Comparison of ENCODE assay signal across 9 cellular contexts in the genomic region with DNA sequence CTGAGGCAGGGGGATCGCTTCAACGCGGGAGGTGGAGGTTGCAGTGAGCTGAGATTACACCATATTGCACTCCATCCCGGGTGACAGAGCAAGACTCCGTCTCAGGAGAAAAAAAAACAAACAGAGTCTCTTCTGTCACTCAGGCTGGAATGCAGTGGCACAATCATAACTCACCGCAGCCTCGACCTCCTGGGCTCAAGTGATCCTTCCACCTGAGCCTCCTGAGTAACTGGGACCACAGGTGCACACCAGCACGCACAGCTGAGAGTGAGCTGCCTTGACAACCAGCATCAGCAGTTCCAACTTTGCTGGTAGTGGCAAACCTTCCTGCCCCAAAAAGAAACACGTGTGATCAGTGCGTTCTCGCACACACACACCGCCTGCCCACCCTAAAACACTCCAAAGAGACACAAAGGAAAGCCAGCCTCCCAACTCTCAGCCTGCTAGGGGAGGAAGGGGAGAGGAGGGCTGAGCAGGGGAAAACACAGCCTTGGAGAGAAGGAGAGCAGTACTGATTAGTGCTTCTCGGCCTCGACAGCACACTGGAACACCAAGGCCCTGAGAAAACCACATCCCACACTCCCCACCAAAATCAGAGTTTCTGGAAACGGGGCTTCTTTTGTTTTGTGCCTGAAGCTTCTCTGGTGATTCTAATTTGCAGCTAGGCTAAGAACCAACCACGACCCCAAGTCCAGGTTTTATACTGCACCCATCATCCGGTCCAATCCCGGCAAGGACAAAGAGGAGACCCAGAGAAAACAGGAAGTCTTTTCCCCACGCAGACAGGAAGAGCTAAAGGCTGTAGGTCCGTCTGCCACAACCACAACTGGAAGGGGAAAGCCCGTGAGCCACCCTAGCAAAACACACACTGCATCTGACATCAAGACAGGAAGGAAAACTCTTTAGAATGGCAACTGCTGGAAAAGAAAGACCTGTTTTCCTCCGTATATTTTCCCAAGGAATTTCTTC.
A peak's percentile ranks its signal among the peaks of the same experiment; 100 is the strongest.
DNase-seq lines count a peak whose midpoint lies in the region; ATAC-seq and TF ChIP-seq lines count a peak whose summit lies in the region.
"Had no signal": no experiment of that assay in that cellular context is flagged by ENCODE, and none has a peak within 500 bp of the region (broad histone marks: within the 10 kb centered on the region; RNA-seq: fewer than 3 reads in every experiment).

No MANE protein-coding gene starts in this region.

- in situ Hi-C loops in GM13977 (cut with MboI; ENCODE audit: low pct_unique_long_range_greater_than_20kb, low sequenced_read_pairs, unreplicated experiment), result no loop called here

- peak overlapping the region; percentile 25 for H3K27ac ChIP-seq in angular gyrus (ENCODE audit: low read depth, low read length)
- H3K27ac ChIP-seq: KMS-11 had no signal

- ATAC-seq in HG02884 (IDR thresholded peaks at IDR 0.05; ENCODE audit: unreplicated experiment) (no peak), GM21360 (IDR thresholded peaks at IDR 0.05; ENCODE audit: unreplicated experiment) (no peak), GM21825 (IDR thresholded peaks at IDR 0.05; ENCODE audit: unreplicated experiment) (no peak)

- no peak for TF ChIP-seq CTCF in GM13977 (IDR thresholded peaks at IDR 0.05; ENCODE audit: extremely low read depth, insufficient read depth, missing control alignments)

- peak; percentile 66 for DNase-seq in GM13977 (ENCODE audit: low spot score)
- peak; percentile 90 for DNase-seq in OCI-M1 (lab: John Stamatoyannopoulos, UW)
- DNase-seq in kidney glomerular epithelial cell (lab: John Stamatoyannopoulos, UW), result peak; percentile 60
- DNase-seq in stimulated activated CD4-positive, alpha-beta T cell treated with anti-CD3 and anti-CD28 coated beads, TNF-alpha, amount 100 ng/mL, for 24 hours (ENCODE audit: low read depth in 3 of 3), result peak in 2 of 3 experiments; percentile 33 to 49
